In genomic region chr1:178644308-178645120, GRCh38 we compare ENCODE assay signal across 11 cellular contexts.
DNase-seq lines count a peak whose midpoint lies in the region; ATAC-seq and TF ChIP-seq lines count a peak whose summit lies in the region.
"Had no signal": no experiment of that assay in that cellular context is flagged by ENCODE, and none has a peak within 500 bp of the region (broad histone marks: within the 10 kb centered on the region; RNA-seq: fewer than 3 reads in every experiment).

No MANE protein-coding gene starts in this region.

- DNase-seq in DMS 273 (lab: John Stamatoyannopoulos, UW; ENCODE audit: unreplicated experiment) (peak; percentile 94), NCI-H1694 (lab: John Stamatoyannopoulos, UW) (peak; percentile 73), cardiac fibroblast (ENCODE audit: low read depth in 2 of 2) (peak; percentile 11 to 78), lung microvascular endothelial cell (ENCODE audit: low read depth in 2 of 2) (peak; percentile 82 to 85), HPDE6-E6E7 (ENCODE audit: extremely low spot score) (no peak), occipital lobe (lab: John Stamatoyannopoulos, UW) (no peak)
- DNase-seq: activated naive CD4-positive, alpha-beta T cell treated with Interleukin-2 at 50 U/mL for 16 hours; CD8-positive, alpha-beta memory T cell had no signal

- ATAC-seq in GM19395 (IDR thresholded peaks at IDR 0.05; ENCODE audit: unreplicated experiment) (no peak), HG03460 (IDR thresholded peaks at IDR 0.05; ENCODE audit: unreplicated experiment) (no peak)
- ATAC-seq: mucosa of descending colon had no signal

- no peak overlapping the region for H3K4me3 ChIP-seq in cardiac fibroblast (replicated peaks in 1 of 2; ENCODE audit: low read depth in 2 of 2, low read length in 2 of 2)
- H3K4me3 ChIP-seq: mucosa of descending colon had no signal

- no peak for TF ChIP-seq CTCF in cardiac fibroblast (IDR thresholded peaks at IDR 0.05; ENCODE audit: low read depth, low read length)

Comparison
In these comparisons a context has a peak if more than half of its experiments do, and no peak if none do; other contexts are left out.
1. DNase-seq: peak in DMS 273 (single experiment), NCI-H1694 (single experiment), cardiac fibroblast (2 of 2) and lung microvascular endothelial cell (2 of 2); none in HPDE6-E6E7 (single experiment) and occipital lobe (single experiment).